Comparison of ENCODE assay signal across 17 cellular contexts in the genomic region with DNA sequence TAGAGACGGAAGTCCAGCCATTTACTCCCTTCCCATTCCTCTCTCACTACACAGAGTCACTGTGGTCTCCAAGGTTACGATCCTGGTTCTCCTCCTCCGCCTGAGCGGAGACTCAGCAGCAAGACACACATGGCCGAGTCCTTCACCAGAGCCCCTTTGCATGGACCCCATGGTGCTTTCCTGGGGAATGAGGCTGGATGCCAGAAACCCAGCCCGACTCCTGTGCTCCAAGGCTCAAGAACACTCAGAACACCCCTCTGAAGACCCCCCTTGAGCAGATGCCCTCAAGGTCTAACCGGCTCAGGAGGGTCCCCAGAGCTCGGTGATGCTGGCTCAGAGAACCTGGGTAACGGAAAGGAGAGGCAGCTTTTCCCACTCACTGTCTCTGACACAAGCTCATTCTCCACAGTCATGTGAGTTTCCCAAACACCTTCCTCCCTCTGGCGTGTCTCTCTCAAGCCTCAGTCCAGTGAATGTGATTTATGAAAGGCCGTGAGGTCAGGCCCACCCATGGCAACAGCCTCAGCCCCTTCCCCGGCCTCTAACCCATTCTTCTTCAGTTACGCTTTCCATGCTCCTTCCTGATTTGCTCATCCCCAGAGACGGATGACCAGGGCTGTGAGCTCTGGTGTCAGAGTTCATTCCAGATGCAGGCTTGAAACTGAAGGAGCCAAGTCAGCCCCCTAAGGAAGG.
"Had no signal": no experiment of that assay in that cellular context is flagged by ENCODE, and none has a peak within 500 bp of the region (broad histone marks: within the 10 kb centered on the region; RNA-seq: fewer than 3 reads in every experiment).

No MANE protein-coding gene starts in this region.

- H3K27ac Mint-ChIP-seq: activated CD8-positive, alpha-beta T cell treated with anti-CD3 and anti-CD28 coated beads, Interleukin-2, amount 10 ng/mL, durations not matched to agents 7 days and 5 days; activated naive CD4-positive, alpha-beta T cell treated with anti-CD3 and anti-CD28 coated beads, Interleukin-2, amount 50 U/mL, for 72 hours; activated T-helper 1 cell treated with anti-CD3 and anti-CD28 coated beads, Interleukin-12 subunit alpha, Interleukin-12 subunit beta, Interleukin-2, Interleukin-4 antibody, amounts not matched to agents 30 ng/mL and 10 ng/mL and 1 ng/mL, durations not matched to agents 14 hours and 24 hours and 36 hours; immature natural killer cell; natural killer cell treated with Interleukin-12 subunit alpha and Interleukin-12 subunit beta and Interleukin-15 and Interleukin-18, amount 100 ng/mL, for 72 hours; T-cell had no signal

- DNase-seq: activated CD4-positive, alpha-beta T cell treated with anti-CD3 and anti-CD28 coated beads for 1 hour; activated CD4-positive, alpha-beta T cell treated with anti-CD3 and anti-CD28 coated beads, Interleukin-2, amount 50 U/mL, for 1 hour; activated CD8-positive, alpha-beta T cell treated with anti-CD3 and anti-CD28 coated beads, Interleukin-2, amount 10 ng/mL, durations not matched to agents 7 days and 5 days; immature natural killer cell; kidney glomerular epithelial cell; left ventricle myocardium inferior; mammary epithelial cell; nucleus accumbens; stimulated activated CD4-positive, alpha-beta T cell treated with anti-CD3 and anti-CD28 coated beads, Interleukin-4, amount 100 ng/mL, for 24 hours; stimulated activated naive CD4-positive, alpha-beta T cell treated with Interleukin-2 at 50 U/mL for 16 hours; T-cell; upper lobe of left lung; WERI-Rb-1 had no signal

- ATAC-seq: activated CD8-positive, alpha-beta T cell treated with anti-CD3 and anti-CD28 coated beads, Interleukin-2, amount 10 ng/mL, durations not matched to agents 7 days and 5 days; activated naive CD4-positive, alpha-beta T cell treated with anti-CD3 and anti-CD28 coated beads, Interleukin-2, amount 50 U/mL, for 72 hours; natural killer cell treated with Interleukin-12 subunit alpha and Interleukin-12 subunit beta and Interleukin-15 and Interleukin-18, amount 100 ng/mL, for 72 hours; T-cell had no signal

- H3K36me3 Mint-ChIP-seq: activated naive CD4-positive, alpha-beta T cell treated with anti-CD3 and anti-CD28 coated beads, Interleukin-2, amount 50 U/mL, for 72 hours; immature natural killer cell; natural killer cell treated with Interleukin-12 subunit alpha and Interleukin-12 subunit beta and Interleukin-15 and Interleukin-18, amount 100 ng/mL, for 72 hours; T-cell had no signal

- H3K4me3 ChIP-seq: adrenal gland, left ventricle myocardium inferior, upper lobe of left lung had no signal

- H3K4me1 ChIP-seq: adrenal gland, left ventricle myocardium inferior, upper lobe of left lung had no signal

- H3K9me3 ChIP-seq: adrenal gland, upper lobe of left lung had no signal

- H3K4me3 Mint-ChIP-seq: activated CD8-positive, alpha-beta T cell treated with anti-CD3 and anti-CD28 coated beads, Interleukin-2, amount 10 ng/mL, durations not matched to agents 7 days and 5 days; activated T-helper 1 cell treated with anti-CD3 and anti-CD28 coated beads, Interleukin-12 subunit alpha, Interleukin-12 subunit beta, Interleukin-2, Interleukin-4 antibody, amounts not matched to agents 30 ng/mL and 10 ng/mL and 1 ng/mL, durations not matched to agents 14 hours and 24 hours and 36 hours; immature natural killer cell; natural killer cell treated with Interleukin-12 subunit alpha and Interleukin-12 subunit beta and Interleukin-15 and Interleukin-18, amount 100 ng/mL, for 72 hours; T-cell had no signal

- H3K9me3 Mint-ChIP-seq: activated naive CD4-positive, alpha-beta T cell treated with anti-CD3 and anti-CD28 coated beads, Interleukin-2, amount 50 U/mL, for 72 hours; activated T-helper 1 cell treated with anti-CD3 and anti-CD28 coated beads, Interleukin-12 subunit alpha, Interleukin-12 subunit beta, Interleukin-2, Interleukin-4 antibody, amounts not matched to agents 30 ng/mL and 10 ng/mL and 1 ng/mL, durations not matched to agents 14 hours and 24 hours and 36 hours; natural killer cell treated with Interleukin-12 subunit alpha and Interleukin-12 subunit beta and Interleukin-15 and Interleukin-18, amount 100 ng/mL, for 72 hours; T-cell had no signal

- H3K36me3 ChIP-seq: adrenal gland, left ventricle myocardium inferior, upper lobe of left lung, WERI-Rb-1 had no signal

- H3K27ac ChIP-seq: adrenal gland, left ventricle myocardium inferior, upper lobe of left lung, WERI-Rb-1 had no signal

- H3K27me3 ChIP-seq: adrenal gland, upper lobe of left lung had no signal
